ENCODE assay signal across 22 cellular contexts in genomic region chr2:72109291-72109690, GRCh38. TPM values are rescaled to one million over a fixed set of nuclear protein-coding genes. Genes with fewer than 3 reads are reported as not detected.
"Had no signal": no experiment of that assay in that cellular context is flagged by ENCODE, and none has a peak within 500 bp of the region (broad histone marks: within the 10 kb centered on the region; RNA-seq: fewer than 3 reads in every experiment).

No MANE protein-coding gene starts in this region.

- DNase-seq: activated CD4-positive, alpha-beta T cell treated with anti-CD3 and anti-CD28 coated beads for 1 hour; activated CD4-positive, alpha-beta T cell treated with anti-CD3 and anti-CD28 coated beads, Interleukin-2, amount 50 U/mL, for 1 hour; activated effector memory CD4-positive, alpha-beta T cell treated with anti-CD3 and anti-CD28 coated beads, Interleukin-2, amount 50 U/mL, for 16 hours; activated naive CD4-positive, alpha-beta T cell treated with anti-CD3 and anti-CD28 coated beads, Interleukin-2, amount 50 U/mL, for 16 hours; anterior cingulate cortex; central memory CD4-positive, alpha-beta T cell; dorsolateral prefrontal cortex; erythroblast; foreskin fibroblast; immature natural killer cell; mesendoderm; naive B cell; retina; spleen; stimulated activated CD4-positive, alpha-beta T cell treated with anti-CD3 and anti-CD28 coated beads, Interleukin-4, amount 100 ng/mL, for 1 hour; stimulated activated naive CD4-positive, alpha-beta T cell treated with Interleukin-2 at 50 U/mL for 16 hours; T-helper 9 cell had no signal

- H3K36me3 Mint-ChIP-seq: brain, immature natural killer cell, naive B cell had no signal

- H3K27me3 ChIP-seq: spleen, upper lobe of left lung had no signal

- H3K4me3 Mint-ChIP-seq: brain, immature natural killer cell, naive B cell had no signal

- H3K4me3 ChIP-seq: dorsolateral prefrontal cortex, spleen, thoracic aorta, upper lobe of left lung had no signal

- H3K36me3 ChIP-seq: spleen, thoracic aorta, upper lobe of left lung had no signal

- H3K9me3 ChIP-seq: thoracic aorta, upper lobe of left lung had no signal

- H3K27ac Mint-ChIP-seq: brain, immature natural killer cell, naive B cell, progenitor cell of endocrine pancreas had no signal

- H3K4me1 Mint-ChIP-seq: immature natural killer cell, naive B cell had no signal

- H3K27ac ChIP-seq: dorsolateral prefrontal cortex, spleen, thoracic aorta, upper lobe of left lung had no signal

- H3K4me1 ChIP-seq: spleen, upper lobe of left lung had no signal

RNA-seq across cellular contexts. Expression of gene CYP26B1, which starts 38.4 kb away (rescaled TPM):
- total RNA-seq: T-helper 1 cell treated with Interleukin-12 subunit alpha and Interleukin-12 subunit beta and Interleukin-4 antibody, amounts not matched to agents 30 ng/mL and 1 ng/mL, for 36 hours had no signal
- polyA plus RNA-seq: immature natural killer cell had no signal
